In the genomic region with DNA sequence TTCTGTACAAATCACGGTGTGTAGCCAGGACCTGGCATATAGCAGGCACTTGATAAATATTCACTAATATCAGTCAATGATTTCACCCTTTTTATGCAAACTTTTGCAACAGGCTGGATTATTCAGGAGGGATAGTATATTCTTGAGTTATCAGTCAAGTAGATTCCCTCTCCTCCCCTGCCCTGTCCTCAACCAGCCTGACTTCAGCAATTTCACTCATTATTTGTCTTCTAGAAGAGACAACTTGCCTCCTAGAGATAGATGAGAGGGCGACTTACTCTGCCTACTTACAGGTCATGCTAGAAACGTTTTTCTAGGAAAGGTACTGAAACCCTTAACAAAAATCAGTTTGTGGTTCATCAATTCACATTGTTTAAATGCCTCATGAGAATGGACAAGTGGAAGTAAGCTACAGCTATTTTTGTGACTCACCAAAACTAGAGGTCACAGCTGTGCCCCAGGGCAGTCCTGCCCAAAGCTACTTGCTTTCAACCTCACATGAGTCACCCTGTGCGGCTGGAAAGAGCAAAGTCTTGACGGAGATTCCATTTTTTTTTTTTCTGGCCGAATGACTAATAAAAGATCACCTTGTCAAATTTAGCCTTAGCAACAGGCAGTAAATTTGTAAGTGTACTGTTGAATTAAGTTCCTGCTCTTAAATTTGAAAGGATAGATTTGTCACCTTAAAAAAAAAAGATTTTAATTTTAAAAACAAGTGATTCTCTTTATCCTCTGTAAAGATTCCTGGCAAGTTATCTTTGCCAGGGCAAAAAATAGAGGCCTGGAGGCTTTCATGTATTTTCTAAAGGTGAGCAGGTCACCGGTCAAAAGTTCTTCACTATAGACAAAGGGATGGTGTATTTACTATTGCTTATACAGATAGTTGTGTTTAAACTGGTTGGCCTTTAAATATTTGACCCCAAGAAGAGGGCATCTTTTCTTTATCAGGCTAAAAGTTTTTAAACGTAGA, we compare ENCODE assay signal across 1 cellular context.
TF ChIP-seq lines count a peak whose summit lies in the region.

No MANE protein-coding gene starts in this region.

TF ChIP-seq in HCT116, 20 proteins besides CTCF, POLR2A, EP300 and RAD21:
- TF ChIP-seq SP1 (IDR thresholded peaks at IDR 0.05; ENCODE audit: low read depth) (peak; percentile 83), YY1 (IDR thresholded peaks at IDR 0.05; ENCODE audit: extremely low read depth, insufficient replicate concordance, low read depth, low read length) (no peak), ZFX (IDR thresholded peaks at IDR 0.05) (no peak), TCF7L2 (IDR thresholded peaks at IDR 0.05; ENCODE audit: borderline replicate concordance, extremely low read depth, insufficient read depth, insufficient read length) (peak; percentile 88), CEBPB (IDR thresholded peaks at IDR 0.05; ENCODE audit: low read depth) (peak; percentile 67), POLR2AphosphoS5 (IDR thresholded peaks at IDR 0.05; ENCODE audit: low read depth, low read length) (peak; percentile 33; the same call in 1 of the 2 replicates), EZH2 (IDR thresholded peaks at IDR 0.05) (no peak), CBX3 (IDR thresholded peaks at IDR 0.05; ENCODE audit: low read depth) (peak; percentile 91), SIN3A (IDR thresholded peaks at IDR 0.05; ENCODE audit: low read depth) (peak; percentile 78), FOSL1 (IDR thresholded peaks at IDR 0.05; ENCODE audit: low read depth) (peak; percentile 95), SRF (IDR thresholded peaks at IDR 0.05; ENCODE audit: low read depth) (peak; percentile 73), EGR1 (IDR thresholded peaks at IDR 0.05; ENCODE audit: low read depth) (no peak), JUND (IDR thresholded peaks at IDR 0.05) (peak; percentile 95), ZNF274 (IDR thresholded peaks at IDR 0.05; ENCODE audit: low read depth, low read length) (no peak)
- TF ChIP-seq, protein P1, sequence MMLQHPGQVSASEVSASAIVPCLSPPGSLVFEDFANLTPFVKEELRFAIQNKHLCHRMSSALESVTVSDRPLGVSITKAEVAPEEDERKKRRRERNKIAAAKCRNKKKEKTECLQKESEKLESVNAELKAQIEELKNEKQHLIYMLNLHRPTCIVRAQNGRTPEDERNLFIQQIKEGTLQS (IDR thresholded peaks at IDR 0.05): 0 out of 2 replicates have a peak, but pooled peaks have one; percentile 41
- TF ChIP-seq, protein P2, sequence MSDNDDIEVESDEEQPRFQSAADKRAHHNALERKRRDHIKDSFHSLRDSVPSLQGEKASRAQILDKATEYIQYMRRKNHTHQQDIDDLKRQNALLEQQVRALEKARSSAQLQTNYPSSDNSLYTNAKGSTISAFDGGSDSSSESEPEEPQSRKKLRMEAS (IDR thresholded peaks at IDR 0.05): peak; percentile 37; the same call in 1 of the 2 replicates
- TF ChIP-seq, protein P3, sequence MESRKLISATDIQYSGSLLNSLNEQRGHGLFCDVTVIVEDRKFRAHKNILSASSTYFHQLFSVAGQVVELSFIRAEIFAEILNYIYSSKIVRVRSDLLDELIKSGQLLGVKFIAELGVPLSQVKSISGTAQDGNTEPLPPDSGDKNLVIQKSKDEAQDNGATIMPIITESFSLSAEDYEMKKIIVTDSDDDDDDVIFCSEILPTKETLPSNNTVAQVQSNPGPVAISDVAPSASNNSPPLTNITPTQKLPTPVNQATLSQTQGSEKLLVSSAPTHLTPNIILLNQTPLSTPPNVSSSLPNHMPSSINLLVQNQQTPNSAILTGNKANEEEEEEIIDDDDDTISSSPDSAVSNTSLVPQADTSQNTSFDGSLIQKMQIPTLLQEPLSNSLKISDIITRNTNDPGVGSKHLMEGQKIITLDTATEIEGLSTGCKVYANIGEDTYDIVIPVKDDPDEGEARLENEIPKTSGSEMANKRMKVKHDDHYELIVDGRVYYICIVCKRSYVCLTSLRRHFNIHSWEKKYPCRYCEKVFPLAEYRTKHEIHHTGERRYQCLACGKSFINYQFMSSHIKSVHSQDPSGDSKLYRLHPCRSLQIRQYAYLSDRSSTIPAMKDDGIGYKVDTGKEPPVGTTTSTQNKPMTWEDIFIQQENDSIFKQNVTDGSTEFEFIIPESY (IDR thresholded peaks at IDR 0.05; ENCODE audit: extremely low read depth, insufficient replicate concordance, low read length): no peak
